Comparison of ENCODE assay signal across 2 cellular contexts in the genomic region with DNA sequence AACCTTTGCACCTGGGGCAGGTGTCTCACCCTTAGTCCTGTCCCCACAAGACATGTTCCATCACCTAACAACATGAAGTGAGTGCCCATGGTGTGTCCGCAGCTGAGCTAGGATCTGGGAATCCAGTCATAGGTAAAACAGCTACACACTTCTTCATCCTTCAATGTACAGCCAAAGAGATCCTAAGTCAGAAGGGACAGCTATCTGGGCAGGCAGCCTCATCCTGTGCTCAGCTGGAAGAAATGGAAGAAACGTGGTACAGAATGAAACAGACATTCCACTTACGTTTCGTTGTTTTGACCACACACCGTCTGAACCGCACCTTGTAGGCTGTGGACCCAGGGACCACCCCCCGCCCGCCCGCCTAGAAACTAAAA.
TF ChIP-seq lines count a peak whose summit lies in the region.

No MANE protein-coding gene starts in this region.

TF ChIP-seq in GM23338, 12 proteins besides CTCF, POLR2A, EP300 and RAD21 (continued from another document):
- TF ChIP-seq, protein P1, sequence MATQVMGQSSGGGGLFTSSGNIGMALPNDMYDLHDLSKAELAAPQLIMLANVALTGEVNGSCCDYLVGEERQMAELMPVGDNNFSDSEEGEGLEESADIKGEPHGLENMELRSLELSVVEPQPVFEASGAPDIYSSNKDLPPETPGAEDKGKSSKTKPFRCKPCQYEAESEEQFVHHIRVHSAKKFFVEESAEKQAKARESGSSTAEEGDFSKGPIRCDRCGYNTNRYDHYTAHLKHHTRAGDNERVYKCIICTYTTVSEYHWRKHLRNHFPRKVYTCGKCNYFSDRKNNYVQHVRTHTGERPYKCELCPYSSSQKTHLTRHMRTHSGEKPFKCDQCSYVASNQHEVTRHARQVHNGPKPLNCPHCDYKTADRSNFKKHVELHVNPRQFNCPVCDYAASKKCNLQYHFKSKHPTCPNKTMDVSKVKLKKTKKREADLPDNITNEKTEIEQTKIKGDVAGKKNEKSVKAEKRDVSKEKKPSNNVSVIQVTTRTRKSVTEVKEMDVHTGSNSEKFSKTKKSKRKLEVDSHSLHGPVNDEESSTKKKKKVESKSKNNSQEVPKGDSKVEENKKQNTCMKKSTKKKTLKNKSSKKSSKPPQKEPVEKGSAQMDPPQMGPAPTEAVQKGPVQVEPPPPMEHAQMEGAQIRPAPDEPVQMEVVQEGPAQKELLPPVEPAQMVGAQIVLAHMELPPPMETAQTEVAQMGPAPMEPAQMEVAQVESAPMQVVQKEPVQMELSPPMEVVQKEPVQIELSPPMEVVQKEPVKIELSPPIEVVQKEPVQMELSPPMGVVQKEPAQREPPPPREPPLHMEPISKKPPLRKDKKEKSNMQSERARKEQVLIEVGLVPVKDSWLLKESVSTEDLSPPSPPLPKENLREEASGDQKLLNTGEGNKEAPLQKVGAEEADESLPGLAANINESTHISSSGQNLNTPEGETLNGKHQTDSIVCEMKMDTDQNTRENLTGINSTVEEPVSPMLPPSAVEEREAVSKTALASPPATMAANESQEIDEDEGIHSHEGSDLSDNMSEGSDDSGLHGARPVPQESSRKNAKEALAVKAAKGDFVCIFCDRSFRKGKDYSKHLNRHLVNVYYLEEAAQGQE (IDR thresholded peaks at IDR 0.05; ENCODE audit: unreplicated experiment) = no peak
- TF ChIP-seq, protein P2, sequence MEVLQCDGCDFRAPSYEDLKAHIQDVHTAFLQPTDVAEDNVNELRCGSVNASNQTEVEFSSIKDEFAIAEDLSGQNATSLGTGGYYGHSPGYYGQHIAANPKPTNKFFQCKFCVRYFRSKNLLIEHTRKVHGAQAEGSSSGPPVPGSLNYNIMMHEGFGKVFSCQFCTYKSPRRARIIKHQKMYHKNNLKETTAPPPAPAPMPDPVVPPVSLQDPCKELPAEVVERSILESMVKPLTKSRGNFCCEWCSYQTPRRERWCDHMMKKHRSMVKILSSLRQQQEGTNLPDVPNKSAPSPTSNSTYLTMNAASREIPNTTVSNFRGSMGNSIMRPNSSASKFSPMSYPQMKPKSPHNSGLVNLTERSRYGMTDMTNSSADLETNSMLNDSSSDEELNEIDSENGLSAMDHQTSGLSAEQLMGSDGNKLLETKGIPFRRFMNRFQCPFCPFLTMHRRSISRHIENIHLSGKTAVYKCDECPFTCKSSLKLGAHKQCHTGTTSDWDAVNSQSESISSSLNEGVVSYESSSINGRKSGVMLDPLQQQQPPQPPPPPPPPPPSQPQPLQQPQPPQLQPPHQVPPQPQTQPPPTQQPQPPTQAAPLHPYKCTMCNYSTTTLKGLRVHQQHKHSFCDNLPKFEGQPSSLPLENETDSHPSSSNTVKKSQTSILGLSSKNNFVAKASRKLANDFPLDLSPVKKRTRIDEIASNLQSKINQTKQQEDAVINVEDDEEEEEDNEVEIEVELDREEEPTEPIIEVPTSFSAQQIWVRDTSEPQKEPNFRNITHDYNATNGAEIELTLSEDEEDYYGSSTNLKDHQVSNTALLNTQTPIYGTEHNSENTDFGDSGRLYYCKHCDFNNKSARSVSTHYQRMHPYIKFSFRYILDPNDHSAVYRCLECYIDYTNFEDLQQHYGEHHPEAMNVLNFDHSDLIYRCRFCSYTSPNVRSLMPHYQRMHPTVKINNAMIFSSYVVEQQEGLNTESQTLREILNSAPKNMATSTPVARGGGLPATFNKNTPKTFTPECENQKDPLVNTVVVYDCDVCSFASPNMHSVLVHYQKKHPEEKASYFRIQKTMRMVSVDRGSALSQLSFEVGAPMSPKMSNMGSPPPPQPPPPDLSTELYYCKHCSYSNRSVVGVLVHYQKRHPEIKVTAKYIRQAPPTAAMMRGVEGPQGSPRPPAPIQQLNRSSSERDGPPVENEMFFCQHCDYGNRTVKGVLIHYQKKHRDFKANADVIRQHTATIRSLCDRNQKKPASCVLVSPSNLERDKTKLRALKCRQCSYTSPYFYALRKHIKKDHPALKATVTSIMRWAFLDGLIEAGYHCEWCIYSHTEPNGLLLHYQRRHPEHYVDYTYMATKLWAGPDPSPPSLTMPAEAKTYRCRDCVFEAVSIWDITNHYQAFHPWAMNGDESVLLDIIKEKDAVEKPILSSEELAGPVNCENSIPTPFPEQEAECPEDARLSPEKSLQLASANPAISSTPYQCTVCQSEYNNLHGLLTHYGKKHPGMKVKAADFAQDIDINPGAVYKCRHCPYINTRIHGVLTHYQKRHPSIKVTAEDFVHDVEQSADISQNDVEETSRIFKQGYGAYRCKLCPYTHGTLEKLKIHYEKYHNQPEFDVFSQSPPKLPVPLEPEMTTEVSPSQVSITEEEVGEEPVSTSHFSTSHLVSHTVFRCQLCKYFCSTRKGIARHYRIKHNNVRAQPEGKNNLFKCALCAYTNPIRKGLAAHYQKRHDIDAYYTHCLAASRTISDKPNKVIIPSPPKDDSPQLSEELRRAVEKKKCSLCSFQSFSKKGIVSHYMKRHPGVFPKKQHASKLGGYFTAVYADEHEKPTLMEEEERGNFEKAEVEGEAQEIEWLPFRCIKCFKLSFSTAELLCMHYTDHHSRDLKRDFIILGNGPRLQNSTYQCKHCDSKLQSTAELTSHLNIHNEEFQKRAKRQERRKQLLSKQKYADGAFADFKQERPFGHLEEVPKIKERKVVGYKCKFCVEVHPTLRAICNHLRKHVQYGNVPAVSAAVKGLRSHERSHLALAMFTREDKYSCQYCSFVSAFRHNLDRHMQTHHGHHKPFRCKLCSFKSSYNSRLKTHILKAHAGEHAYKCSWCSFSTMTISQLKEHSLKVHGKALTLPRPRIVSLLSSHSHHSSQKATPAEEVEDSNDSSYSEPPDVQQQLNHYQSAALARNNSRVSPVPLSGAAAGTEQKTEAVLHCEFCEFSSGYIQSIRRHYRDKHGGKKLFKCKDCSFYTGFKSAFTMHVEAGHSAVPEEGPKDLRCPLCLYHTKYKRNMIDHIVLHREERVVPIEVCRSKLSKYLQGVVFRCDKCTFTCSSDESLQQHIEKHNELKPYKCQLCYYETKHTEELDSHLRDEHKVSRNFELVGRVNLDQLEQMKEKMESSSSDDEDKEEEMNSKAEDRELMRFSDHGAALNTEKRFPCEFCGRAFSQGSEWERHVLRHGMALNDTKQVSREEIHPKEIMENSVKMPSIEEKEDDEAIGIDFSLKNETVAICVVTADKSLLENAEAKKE (CRISPR knock-in tag; IDR thresholded peaks at IDR 0.05) = no peak
- TF ChIP-seq ZNF331 (CRISPR knock-in tag; IDR thresholded peaks at IDR 0.05; ENCODE audit: low read depth) = no peak
- TF ChIP-seq ZNF114 (CRISPR knock-in tag; IDR thresholded peaks at IDR 0.05) = no peak

TF ChIP-seq in WTC11, 78 proteins besides CTCF, POLR2A, EP300 and RAD21 (continued from another document):
- TF ChIP-seq, protein P3, sequence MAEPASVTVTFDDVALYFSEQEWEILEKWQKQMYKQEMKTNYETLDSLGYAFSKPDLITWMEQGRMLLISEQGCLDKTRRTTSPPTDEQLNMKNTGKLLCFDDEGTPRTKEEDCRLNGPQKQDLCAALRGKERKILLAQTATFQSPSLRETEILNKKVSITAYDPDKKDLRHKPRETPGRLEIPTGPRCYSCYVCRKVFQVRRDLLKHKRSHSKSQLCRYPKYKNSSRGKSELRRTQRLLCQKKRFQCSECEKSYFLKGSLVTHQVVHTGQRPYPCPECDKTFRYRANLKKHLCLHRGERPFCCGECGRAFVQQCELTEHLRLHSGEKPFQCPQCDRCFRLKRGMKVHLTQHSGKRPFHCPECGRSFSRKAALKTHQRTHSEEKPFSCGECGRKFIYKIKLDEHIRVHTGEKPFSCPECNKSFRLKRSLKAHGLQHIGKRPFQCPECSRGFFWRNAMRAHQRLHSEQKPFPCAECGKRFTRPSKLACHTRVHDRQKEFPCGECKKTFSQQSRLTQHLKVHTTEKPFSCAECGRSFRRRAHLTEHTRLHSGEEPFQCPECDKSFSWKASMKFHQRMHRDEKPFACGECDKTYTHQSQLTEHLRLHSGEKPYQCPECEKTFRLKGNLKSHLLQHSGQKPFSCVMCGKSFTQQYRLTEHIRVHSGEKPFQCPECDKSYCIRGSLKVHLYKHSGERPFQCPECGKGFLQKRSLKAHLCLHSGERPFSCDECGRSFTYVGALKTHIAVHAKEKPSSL (CRISPR knock-in tag; conservative IDR thresholded peaks at IDR 0.05) = no peak
- TF ChIP-seq, protein P4, sequence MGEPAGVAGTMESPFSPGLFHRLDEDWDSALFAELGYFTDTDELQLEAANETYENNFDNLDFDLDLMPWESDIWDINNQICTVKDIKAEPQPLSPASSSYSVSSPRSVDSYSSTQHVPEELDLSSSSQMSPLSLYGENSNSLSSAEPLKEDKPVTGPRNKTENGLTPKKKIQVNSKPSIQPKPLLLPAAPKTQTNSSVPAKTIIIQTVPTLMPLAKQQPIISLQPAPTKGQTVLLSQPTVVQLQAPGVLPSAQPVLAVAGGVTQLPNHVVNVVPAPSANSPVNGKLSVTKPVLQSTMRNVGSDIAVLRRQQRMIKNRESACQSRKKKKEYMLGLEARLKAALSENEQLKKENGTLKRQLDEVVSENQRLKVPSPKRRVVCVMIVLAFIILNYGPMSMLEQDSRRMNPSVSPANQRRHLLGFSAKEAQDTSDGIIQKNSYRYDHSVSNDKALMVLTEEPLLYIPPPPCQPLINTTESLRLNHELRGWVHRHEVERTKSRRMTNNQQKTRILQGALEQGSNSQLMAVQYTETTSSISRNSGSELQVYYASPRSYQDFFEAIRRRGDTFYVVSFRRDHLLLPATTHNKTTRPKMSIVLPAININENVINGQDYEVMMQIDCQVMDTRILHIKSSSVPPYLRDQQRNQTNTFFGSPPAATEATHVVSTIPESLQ (CRISPR knock-in tag; IDR thresholded peaks at IDR 0.05) = no peak
- TF ChIP-seq ZNF138 (CRISPR knock-in tag; conservative IDR thresholded peaks at IDR 0.05) (no peak), JUN (CRISPR knock-in tag; IDR thresholded peaks at IDR 0.05) (no peak)
